Comparison of ENCODE assay signal across 18 cellular contexts in the genomic region with DNA sequence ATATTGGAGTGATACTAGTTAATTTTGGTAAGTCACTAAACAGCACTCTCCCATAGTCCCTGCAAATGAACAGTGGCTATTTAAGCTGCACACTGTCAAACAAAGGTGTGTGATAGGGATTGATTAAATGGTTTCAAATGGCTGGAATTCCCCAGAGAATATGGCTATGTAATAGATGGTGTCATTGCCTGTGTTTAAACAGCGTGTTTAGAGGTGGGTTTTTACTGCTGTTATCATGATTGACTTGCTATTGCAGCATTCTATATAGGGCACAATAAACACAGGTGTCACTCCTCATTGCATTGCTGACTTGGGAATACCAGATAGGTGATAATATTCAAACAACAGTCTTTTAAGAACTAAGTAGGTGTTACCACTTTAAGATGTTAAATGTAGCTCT.
"Had no signal": no experiment of that assay in that cellular context is flagged by ENCODE, and none has a peak within 500 bp of the region (broad histone marks: within the 10 kb centered on the region; RNA-seq: fewer than 3 reads in every experiment).

No MANE protein-coding gene starts in this region.

- H2AFZ ChIP-seq: parathyroid adenoma had no signal

- H3K27me3 Mint-ChIP-seq: activated B cell treated with CpG ODN at 0.5 μM for 24 hours; activated naive CD8-positive, alpha-beta T cell had no signal

- H3K36me3 ChIP-seq: esophagus muscularis mucosa, heart right ventricle, neutrophil, tibial artery had no signal

- H3K9ac ChIP-seq: parathyroid adenoma had no signal

- H3K4me3 ChIP-seq: esophagus muscularis mucosa, heart right ventricle, tibial artery had no signal

- H3K27me3 ChIP-seq: esophagus muscularis mucosa, heart right ventricle, neutrophil, tibial artery had no signal

- FAIRE-seq: endothelial cell of umbilical vein had no signal

- H3K4me1 ChIP-seq: parathyroid adenoma, tibial artery had no signal

- H3K4me1 Mint-ChIP-seq: immature natural killer cell, natural killer cell had no signal

- H3K27ac ChIP-seq: esophagus muscularis mucosa, heart right ventricle, neutrophil, parathyroid adenoma, tibial artery had no signal

- ATAC-seq: heart right ventricle; natural killer cell; stimulated activated naive CD8-positive, alpha-beta T cell treated with anti-CD3 and anti-CD28 coated beads, Interleukin-15, Interleukin-2, amounts not matched to agents 100 U/mL and 50 U/mL, for 24 hours had no signal

- H3K4me3 Mint-ChIP-seq: activated B cell treated with CpG ODN at 0.5 μM for 24 hours; activated CD4-positive, alpha-beta memory T cell treated with anti-CD3 and anti-CD28 coated beads for 36 hours; activated naive CD8-positive, alpha-beta T cell; immature natural killer cell; natural killer cell had no signal

- H3K9me3 ChIP-seq: esophagus muscularis mucosa, heart right ventricle, neutrophil, tibial artery had no signal

- H3K79me2 ChIP-seq: parathyroid adenoma had no signal

- H3K36me3 Mint-ChIP-seq: activated CD4-positive, alpha-beta memory T cell treated with anti-CD3 and anti-CD28 coated beads for 36 hours; activated naive CD8-positive, alpha-beta T cell; natural killer cell had no signal

- H3K27ac Mint-ChIP-seq: activated B cell treated with CpG ODN at 0.5 μM for 24 hours; activated CD4-positive, alpha-beta memory T cell treated with anti-CD3 and anti-CD28 coated beads for 36 hours; activated naive CD8-positive, alpha-beta T cell; immature natural killer cell; natural killer cell had no signal

- DNase-seq: activated B cell treated with CpG ODN at 0.5 μM for 24 hours; activated CD4-positive, alpha-beta memory T cell treated with anti-CD3 and anti-CD28 coated beads for 36 hours; activated CD4-positive, alpha-beta T cell treated with anti-CD3 and anti-CD28 coated beads for 4 hours; activated T-cell treated with anti-CD3 and anti-CD28 coated beads for 4 hours; dermis blood vessel endothelial cell; effector memory CD4-positive, alpha-beta T cell; heart right ventricle; immature natural killer cell; mesenchymal stem cell; natural killer cell; stimulated activated naive CD8-positive, alpha-beta T cell treated with anti-CD3 and anti-CD28 coated beads, Interleukin-15, Interleukin-2, amounts not matched to agents 100 U/mL and 50 U/mL, for 24 hours; substantia nigra; tibial artery had no signal

- H3K9me3 Mint-ChIP-seq: activated B cell treated with CpG ODN at 0.5 μM for 24 hours; activated CD4-positive, alpha-beta memory T cell treated with anti-CD3 and anti-CD28 coated beads for 36 hours; immature natural killer cell; natural killer cell had no signal
